9 cellular contexts compared by ENCODE assay signal in the genomic region with DNA sequence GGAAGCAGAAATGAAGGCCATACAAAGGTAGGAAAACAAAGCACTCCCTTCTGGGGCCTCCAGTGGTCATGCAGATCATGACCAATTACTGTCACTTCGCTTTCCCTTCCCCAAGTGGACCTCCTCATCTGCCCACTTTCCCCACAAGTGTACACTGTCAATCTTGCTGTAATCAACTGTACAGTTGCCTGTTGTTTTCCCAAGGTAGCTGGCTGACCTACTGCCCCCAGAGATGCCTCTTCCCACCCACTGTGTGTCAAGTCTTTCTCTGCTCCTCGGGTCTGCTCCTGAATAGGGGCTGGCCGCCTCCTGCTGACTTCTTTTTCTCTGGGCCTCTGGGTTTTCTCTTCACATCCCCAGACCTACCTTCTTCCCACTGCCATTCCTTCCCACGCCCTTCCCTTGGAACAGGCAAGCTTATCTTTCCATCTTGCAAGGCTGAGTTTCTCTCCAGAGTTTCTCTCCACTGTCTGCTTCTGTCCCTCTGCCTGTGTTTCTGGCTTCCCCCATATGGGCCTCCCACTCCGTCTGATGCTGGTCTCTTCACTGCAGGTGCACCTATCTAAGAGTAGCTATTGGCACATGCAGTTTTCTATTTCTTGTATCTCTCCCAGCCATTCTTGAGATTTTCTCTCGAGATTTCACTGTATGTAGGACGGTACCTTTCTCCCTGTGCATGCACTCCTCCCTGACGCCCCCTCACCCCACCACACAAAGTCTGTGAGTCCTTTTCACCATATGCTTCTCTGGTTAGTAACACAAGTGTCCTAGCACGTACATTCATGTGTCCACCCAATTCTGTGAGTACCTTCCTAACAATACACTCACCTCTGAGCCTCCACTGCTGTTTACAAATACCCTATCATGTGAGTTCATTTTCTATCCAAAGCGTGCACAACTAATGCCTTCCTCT. TPM values are rescaled to one million over a fixed set of nuclear protein-coding genes. Genes with fewer than 3 reads are reported as not detected.
DNase-seq lines count a peak whose midpoint lies in the region; ATAC-seq, FAIRE-seq and TF ChIP-seq lines count a peak whose summit lies in the region.
"Had no signal": no experiment of that assay in that cellular context is flagged by ENCODE, and none has a peak within 500 bp of the region (broad histone marks: within the 10 kb centered on the region; RNA-seq: fewer than 3 reads in every experiment).

No MANE protein-coding gene starts in this region.

- peaks cover 60% of the 10 kb centered on the region for H3K4me1 Mint-ChIP-seq in activated CD4-positive, alpha-beta T cell treated with anti-CD3 and anti-CD28 coated beads for 36 hours

- peak overlapping the region; percentile 17 for H3K27ac Mint-ChIP-seq in activated CD4-positive, alpha-beta T cell treated with anti-CD3 and anti-CD28 coated beads for 36 hours

- intact Hi-C loops in activated CD4-positive, alpha-beta T cell treated with anti-CD3 and anti-CD28 coated beads for 36 hours (cut with DNase I, micrococcal nuclease), result no loop called here
- intact Hi-C loops in ascending aorta (cut with DNase I), result loop anchor here (5.0 kb wide), 1 partner anchor 47 kb away; no protein-coding TSS in a partner anchor

- peaks cover 0 to 25% of the 10 kb centered on the region in 2 donors for H3K4me1 ChIP-seq in ascending aorta

- H3K36me3 Mint-ChIP-seq in activated CD4-positive, alpha-beta T cell treated with anti-CD3 and anti-CD28 coated beads for 36 hours (ENCODE audit: low read depth), result peaks cover 36% of the 10 kb centered on the region

- H3K27me3 ChIP-seq in ascending aorta (no peaks in the 10 kb centered on the region), layer of hippocampus (ENCODE audit: control insufficient read depth, insufficient read depth, low read length) (no peaks in the 10 kb centered on the region)

- peak; percentile 17 for DNase-seq in activated CD4-positive, alpha-beta T cell treated with anti-CD3 and anti-CD28 coated beads for 36 hours
- DNase-seq in activated CD4-positive, alpha-beta T cell treated with anti-CD3 and anti-CD28 coated beads for 48 hours, result no peak
- no peak for DNase-seq in ascending aorta (ENCODE audit: low spot score in 2 of 2)
- no peak for DNase-seq in SIG-M5 treated with dmso at 0.1 percent for 504 hours (lab: John Stamatoyannopoulos, UW; ENCODE audit: unreplicated experiment)
- DNase-seq in H54 (ENCODE audit: insufficient read length, low spot score), result no peak
- no peak for DNase-seq in AG08395 (ENCODE audit: low spot score)

- H3K27ac ChIP-seq in ascending aorta (peak overlapping the region; percentile 99), layer of hippocampus (ENCODE audit: low read depth, low read length) (peak overlapping the region; percentile 92), temporal lobe (ENCODE audit: low read depth, low read length) (peak overlapping the region; percentile 92)

- H3K9me3 ChIP-seq in ascending aorta, result no peaks in the 10 kb centered on the region

- CTCF ChIA-PET in activated CD4-positive, alpha-beta T cell treated with anti-CD3 and anti-CD28 coated beads for 36 hours (lab: Charles Lee), result interaction anchor here (0.7 to 1.0 kb wide), 5 partner anchors 17 to 381 kb away, joined by 3 to 4 read pairs (median 3); no protein-coding TSS in a partner anchor

- no peaks in the 10 kb centered on the region for H3K36me3 ChIP-seq in ascending aorta

- no peak for TF ChIP-seq POLR2A in H54 (IDR thresholded peaks at IDR 0.05; ENCODE audit: low read depth, low read length)

- peak overlapping the region; percentile 97 for H3K4me3 Mint-ChIP-seq in activated CD4-positive, alpha-beta T cell treated with anti-CD3 and anti-CD28 coated beads for 36 hours

- H3K4me3 ChIP-seq in ascending aorta, result peak overlapping the region; percentile 92 to 98

- no peaks in the 10 kb centered on the region for H3K9me3 Mint-ChIP-seq in activated CD4-positive, alpha-beta T cell treated with anti-CD3 and anti-CD28 coated beads for 36 hours (ENCODE audit: low read depth)

- POLR2A ChIA-PET in activated CD4-positive, alpha-beta T cell treated with anti-CD3 and anti-CD28 coated beads for 36 hours (lab: Charles Lee), result no interaction called here

- TF ChIP-seq CTCF in ascending aorta (IDR thresholded peaks at IDR 0.05), result no peak

- no peak for ATAC-seq in activated CD4-positive, alpha-beta T cell treated with anti-CD3 and anti-CD28 coated beads for 36 hours

- no peak for FAIRE-seq in H54 (lab: Jason Lieb, UNC)
- FAIRE-seq: G401.6 had no signal

- no peaks in the 10 kb centered on the region for H3K27me3 Mint-ChIP-seq in activated CD4-positive, alpha-beta T cell treated with anti-CD3 and anti-CD28 coated beads for 36 hours

RNA-seq across cellular contexts. Expression of a gene that starts 2.3 kb away (rescaled TPM):
- total RNA-seq in activated CD4-positive, alpha-beta T cell treated with anti-CD3 and anti-CD28 coated beads for 36 hours, result 100 to 1,000 TPM in 1 of 2 experiments, 10 to 100 TPM in 1; 87.6 to 131 TPM
- total RNA-seq in ascending aorta, result 26.0 TPM
- 14.8 TPM for total RNA-seq in temporal lobe
